Comparison of ENCODE assay signal across 12 cellular contexts in genomic region chr3:137062250-137062649, GRCh38.
A peak's percentile ranks its signal among the peaks of the same experiment; 100 is the strongest.
DNase-seq lines count a peak whose midpoint lies in the region; ATAC-seq, FAIRE-seq and TF ChIP-seq lines count a peak whose summit lies in the region.
"Had no signal": no experiment of that assay in that cellular context is flagged by ENCODE, and none has a peak within 500 bp of the region (broad histone marks: within the 10 kb centered on the region; RNA-seq: fewer than 3 reads in every experiment).

No MANE protein-coding gene starts in this region.

- H3K36me3 Mint-ChIP-seq in activated T-helper 1 cell treated with anti-CD3 and anti-CD28 coated beads, Interleukin-12 subunit alpha, Interleukin-12 subunit beta, Interleukin-2, Interleukin-4 antibody, amounts not matched to agents 30 ng/mL and 10 ng/mL and 1 ng/mL, durations not matched to agents 14 hours and 24 hours and 36 hours (ENCODE audit: low read depth): no peaks in the 10 kb centered on the region

- H2AFZ ChIP-seq in OCI-LY3 (ENCODE audit: low read depth, low read length) (no peak overlapping the region), HepG2 (ENCODE audit: low read length) (no peak overlapping the region)

- no peaks in the 10 kb centered on the region for H3K79me2 ChIP-seq in OCI-LY3 (ENCODE audit: low read length)
- H3K79me2 ChIP-seq in HepG2 (ENCODE audit: insufficient read depth, low read length): no peaks in the 10 kb centered on the region

- 49% methylated on average over 2 of the region's 2 CpGs for WGBS in HepG2 (ENCODE audit: low lambda C conversion rate)

- no peak overlapping the region for H3K27ac Mint-ChIP-seq in activated T-helper 1 cell treated with anti-CD3 and anti-CD28 coated beads, Interleukin-12 subunit alpha, Interleukin-12 subunit beta, Interleukin-2, Interleukin-4 antibody, amounts not matched to agents 30 ng/mL and 10 ng/mL and 1 ng/mL, durations not matched to agents 14 hours and 24 hours and 36 hours

- H3K4me1 ChIP-seq in OCI-LY3 (ENCODE audit: low read length): peaks cover 45% of the 10 kb centered on the region
- H3K4me1 ChIP-seq in HepG2 (ENCODE audit: insufficient read depth, low read length): no peaks in the 10 kb centered on the region
- no peaks in the 10 kb centered on the region for H3K4me1 ChIP-seq in kidney (ENCODE audit: control insufficient read depth in 1 of 2, insufficient read depth in 1 of 2, low read depth in 1 of 2, low read length in 2 of 2)
- H3K4me1 ChIP-seq: BLaER1 had no signal

- H3K9ac ChIP-seq in OCI-LY3 (ENCODE audit: low read length): no peak overlapping the region
- H3K9ac ChIP-seq in HepG2 (ENCODE audit: insufficient read depth, low read depth, low read length): no peak overlapping the region
- no peak overlapping the region for H3K9ac ChIP-seq in kidney (ENCODE audit: low read length in 2 of 2)
- H3K9ac ChIP-seq: BLaER1 had no signal

- peak overlapping the region; percentile 50 for H3K4me2 ChIP-seq in OCI-LY3 (ENCODE audit: low read length)
- no peak overlapping the region for H3K4me2 ChIP-seq in HepG2 (ENCODE audit: low read depth, low read length)
- H3K4me2 ChIP-seq: BLaER1 had no signal

- peaks cover 5% of the 10 kb centered on the region for H3K27me3 Mint-ChIP-seq in activated T-helper 1 cell treated with anti-CD3 and anti-CD28 coated beads, Interleukin-12 subunit alpha, Interleukin-12 subunit beta, Interleukin-2, Interleukin-4 antibody, amounts not matched to agents 30 ng/mL and 10 ng/mL and 1 ng/mL, durations not matched to agents 14 hours and 24 hours and 36 hours (ENCODE audit: insufficient read depth)

- no peak overlapping the region for H3K27ac ChIP-seq in OCI-LY3 (ENCODE audit: low read length)
- H3K27ac ChIP-seq in HepG2 (ENCODE audit: extremely low read length, insufficient read depth, low read length): no peak overlapping the region
- no peak overlapping the region for H3K27ac ChIP-seq in kidney (ENCODE audit: low read depth in 2 of 2, low read length in 2 of 2)
- H3K27ac ChIP-seq: BLaER1 had no signal

- H3K36me3 ChIP-seq in OCI-LY3 (replicated peaks; ENCODE audit: low read depth, low read length) (peaks cover 4% of the 10 kb centered on the region), HepG2 (replicated peaks in 1 of 2; ENCODE audit: control insufficient read depth in 1 of 2, insufficient read depth in 2 of 2, low read length in 2 of 2) (no peaks in the 10 kb centered on the region), kidney (ENCODE audit: control insufficient read depth in 1 of 2, insufficient read depth in 2 of 2, low read length in 2 of 2) (no peaks in the 10 kb centered on the region)
- H3K36me3 ChIP-seq: BLaER1 had no signal

- CTCF ChIA-PET in HepG2 (lab: Yijun Ruan, JAX; ENCODE audit: low intra/inter-chr PET ratio, low total read pairs): no interaction called here

- H3K4me3 ChIP-seq in OCI-LY3 (ENCODE audit: low read length): no peak overlapping the region
- no peak overlapping the region for H3K4me3 ChIP-seq in HepG2 (replicated peaks in 1 of 3; ENCODE audit: insufficient read depth in 1 of 3, low read depth in 2 of 3, low read length in 3 of 3)
- H3K4me3 ChIP-seq in kidney (ENCODE audit: low read length in 2 of 2): no peak overlapping the region
- H3K4me3 ChIP-seq: BLaER1 had no signal

- H3K9me3 ChIP-seq in OCI-LY3 (ENCODE audit: insufficient read depth, low read length) (0 out of 2 replicates have a peak, but pooled peaks cover 4% of the 10 kb centered on the region), HepG2 (ENCODE audit: low read length) (no peaks in the 10 kb centered on the region), kidney (ENCODE audit: control insufficient read depth in 1 of 2, low read length in 2 of 2) (peaks cover 0 to 3% of the 10 kb centered on the region in 2 donors)
- H3K9me3 ChIP-seq: BLaER1 had no signal

- FAIRE-seq in HepG2 (lab: Jason Lieb, UNC) (no peak), kidney (lab: Jason Lieb, UNC) (no peak)

- no peak for TF ChIP-seq EP300 in HepG2 (IDR thresholded peaks at IDR 0.05; ENCODE audit: low read depth in 2 of 2, low read length in 2 of 2)
- no peak for TF ChIP-seq EP300 in HepG2 (CRISPR knock-in tag; IDR thresholded peaks at IDR 0.05; ENCODE audit: borderline replicate concordance)

- TF ChIP-seq CTCF in OCI-LY3 (IDR thresholded peaks at IDR 0.05; ENCODE audit: low read depth, low read length): no peak
- TF ChIP-seq CTCF in HepG2 (CRISPR knock-in tag; IDR thresholded peaks at IDR 0.05): no peak
- no peak for TF ChIP-seq CTCF in kidney (IDR thresholded peaks at IDR 0.05; ENCODE audit: borderline replicate concordance, extremely low read depth, insufficient read depth)

- H3K4me3 Mint-ChIP-seq in activated T-helper 1 cell treated with anti-CD3 and anti-CD28 coated beads, Interleukin-12 subunit alpha, Interleukin-12 subunit beta, Interleukin-2, Interleukin-4 antibody, amounts not matched to agents 30 ng/mL and 10 ng/mL and 1 ng/mL, durations not matched to agents 14 hours and 24 hours and 36 hours: no peak overlapping the region

- intact Hi-C loops in activated T-helper 1 cell treated with anti-CD3 and anti-CD28 coated beads, Interleukin-12 subunit alpha, Interleukin-12 subunit beta, Interleukin-2, Interleukin-4 antibody, amounts not matched to agents 30 ng/mL and 10 ng/mL and 1 ng/mL, durations not matched to agents 14 hours and 24 hours and 36 hours (cut with micrococcal nuclease): no loop called here
- intact Hi-C loops in HepG2 (cut with micrococcal nuclease; ENCODE audit: unreplicated experiment) (no loop called here), kidney (cut with DNase I) (no loop called here)

- H3K27me3 ChIP-seq in OCI-LY3 (ENCODE audit: low read depth, low read length): no peaks in the 10 kb centered on the region
- peaks cover 0 to 14% of the 10 kb centered on the region in 2 experiments; a peak in 3 of 5 replicates for H3K27me3 ChIP-seq in HepG2 (ENCODE audit: control insufficient read depth in 1 of 2, insufficient read depth in 2 of 2, low read length in 2 of 2)
- H3K27me3 ChIP-seq: BLaER1 had no signal

- H4K20me1 ChIP-seq in OCI-LY3 (ENCODE audit: insufficient read depth, low read length) (no peaks in the 10 kb centered on the region), HepG2 (ENCODE audit: insufficient read depth, low read length) (no peaks in the 10 kb centered on the region)
- H4K20me1 ChIP-seq: BLaER1 had no signal

- TF ChIP-seq POLR2A in HepG2 (IDR thresholded peaks at IDR 0.05; ENCODE audit: insufficient read depth in 1 of 2, low read depth in 2 of 2, low read length in 2 of 2): no peak

- POLR2A ChIA-PET in HepG2 (lab: Yijun Ruan, JAX): no interaction called here

- BruUV-seq in HepG2 (replicated peaks; lab: Mats Ljungman, UMichigan): no TSS peak

- H3K4me1 Mint-ChIP-seq in activated T-helper 1 cell treated with anti-CD3 and anti-CD28 coated beads, Interleukin-12 subunit alpha, Interleukin-12 subunit beta, Interleukin-2, Interleukin-4 antibody, amounts not matched to agents 30 ng/mL and 10 ng/mL and 1 ng/mL, durations not matched to agents 14 hours and 24 hours and 36 hours (ENCODE audit: low read depth): no peaks in the 10 kb centered on the region

- no peak for DNase-seq in activated T-helper 1 cell treated with anti-CD3 and anti-CD28 coated beads, Interleukin-12 subunit alpha, Interleukin-12 subunit beta, Interleukin-2, Interleukin-4 antibody, amounts not matched to agents 30 ng/mL and 10 ng/mL and 1 ng/mL, durations not matched to agents 14 hours and 24 hours and 36 hours (ENCODE audit: low spot score)
- DNase-seq in HepG2 (ENCODE audit: low spot score) (no peak), kidney (no peak)
- DNase-seq: activated CD4-positive, alpha-beta T cell treated with anti-CD3 and anti-CD28 coated beads for 4 hours; GOT3; mammary epithelial cell had no signal

- in situ Hi-C loops in HepG2 (cut with HindIII; ENCODE audit: extremely low pct_ligation_motif_present, low pct_unique_long_range_greater_than_20kb): no loop called here

- no peaks in the 10 kb centered on the region for H3K9me3 Mint-ChIP-seq in activated T-helper 1 cell treated with anti-CD3 and anti-CD28 coated beads, Interleukin-12 subunit alpha, Interleukin-12 subunit beta, Interleukin-2, Interleukin-4 antibody, amounts not matched to agents 30 ng/mL and 10 ng/mL and 1 ng/mL, durations not matched to agents 14 hours and 24 hours and 36 hours

- TF ChIP-seq RAD21 in HepG2 (CRISPR knock-in tag; IDR thresholded peaks at IDR 0.05): no peak

- ATAC-seq in GM18861 (IDR thresholded peaks at IDR 0.05; ENCODE audit: unreplicated experiment) (peak; percentile 89), GM21447 (IDR thresholded peaks at IDR 0.05; ENCODE audit: unreplicated experiment) (peak; percentile 68), HG03039 (IDR thresholded peaks at IDR 0.05; ENCODE audit: unreplicated experiment) (peak; percentile 91), HepG2 (no peak), HG02981 (IDR thresholded peaks at IDR 0.05; ENCODE audit: unreplicated experiment) (no peak)

TF ChIP-seq in HepG2, 621 proteins besides CTCF, POLR2A, EP300 and RAD21 (continues in another document):
- no peak for TF ChIP-seq FOXK1 (CRISPR knock-in tag; IDR thresholded peaks at IDR 0.05; ENCODE audit: borderline replicate concordance, low read depth)
- TF ChIP-seq SPEN (CRISPR knock-in tag; IDR thresholded peaks at IDR 0.05; ENCODE audit: low read depth): no peak
- no peak for TF ChIP-seq MED13 (CRISPR knock-in tag; IDR thresholded peaks at IDR 0.05)
- no peak for TF ChIP-seq AKAP8 (CRISPR knock-in tag; IDR thresholded peaks at IDR 0.05)
- TF ChIP-seq ZNF496 (CRISPR knock-in tag; IDR thresholded peaks at IDR 0.05; ENCODE audit: insufficient replicate concordance): no peak
- no peak for TF ChIP-seq HOXA9 (CRISPR knock-in tag; IDR thresholded peaks at IDR 0.05; ENCODE audit: borderline replicate concordance)
- TF ChIP-seq, protein P1, sequence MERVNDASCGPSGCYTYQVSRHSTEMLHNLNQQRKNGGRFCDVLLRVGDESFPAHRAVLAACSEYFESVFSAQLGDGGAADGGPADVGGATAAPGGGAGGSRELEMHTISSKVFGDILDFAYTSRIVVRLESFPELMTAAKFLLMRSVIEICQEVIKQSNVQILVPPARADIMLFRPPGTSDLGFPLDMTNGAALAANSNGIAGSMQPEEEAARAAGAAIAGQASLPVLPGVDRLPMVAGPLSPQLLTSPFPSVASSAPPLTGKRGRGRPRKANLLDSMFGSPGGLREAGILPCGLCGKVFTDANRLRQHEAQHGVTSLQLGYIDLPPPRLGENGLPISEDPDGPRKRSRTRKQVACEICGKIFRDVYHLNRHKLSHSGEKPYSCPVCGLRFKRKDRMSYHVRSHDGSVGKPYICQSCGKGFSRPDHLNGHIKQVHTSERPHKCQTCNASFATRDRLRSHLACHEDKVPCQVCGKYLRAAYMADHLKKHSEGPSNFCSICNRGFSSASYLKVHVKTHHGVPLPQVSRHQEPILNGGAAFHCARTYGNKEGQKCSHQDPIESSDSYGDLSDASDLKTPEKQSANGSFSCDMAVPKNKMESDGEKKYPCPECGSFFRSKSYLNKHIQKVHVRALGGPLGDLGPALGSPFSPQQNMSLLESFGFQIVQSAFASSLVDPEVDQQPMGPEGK (CRISPR knock-in tag; IDR thresholded peaks at IDR 0.05): no peak
- no peak for TF ChIP-seq RBM39 (IDR thresholded peaks at IDR 0.05; ENCODE audit: low read depth, low read length, poor library complexity, severe bottlenecking)
- TF ChIP-seq CBX1 (IDR thresholded peaks at IDR 0.05; ENCODE audit: low read depth): no peak
- TF ChIP-seq TBL1XR1 (IDR thresholded peaks at IDR 0.05; ENCODE audit: borderline replicate concordance, low read length, partially characterized antibody): no peak

Comparison
In these comparisons a context has a peak if more than half of its experiments do, and no peak if none do; other contexts are left out.
1. ATAC-seq: peak in GM18861 (single experiment), GM21447 (single experiment) and HG03039 (single experiment); none in HepG2 (single experiment) and HG02981 (single experiment).